In the genomic region with DNA sequence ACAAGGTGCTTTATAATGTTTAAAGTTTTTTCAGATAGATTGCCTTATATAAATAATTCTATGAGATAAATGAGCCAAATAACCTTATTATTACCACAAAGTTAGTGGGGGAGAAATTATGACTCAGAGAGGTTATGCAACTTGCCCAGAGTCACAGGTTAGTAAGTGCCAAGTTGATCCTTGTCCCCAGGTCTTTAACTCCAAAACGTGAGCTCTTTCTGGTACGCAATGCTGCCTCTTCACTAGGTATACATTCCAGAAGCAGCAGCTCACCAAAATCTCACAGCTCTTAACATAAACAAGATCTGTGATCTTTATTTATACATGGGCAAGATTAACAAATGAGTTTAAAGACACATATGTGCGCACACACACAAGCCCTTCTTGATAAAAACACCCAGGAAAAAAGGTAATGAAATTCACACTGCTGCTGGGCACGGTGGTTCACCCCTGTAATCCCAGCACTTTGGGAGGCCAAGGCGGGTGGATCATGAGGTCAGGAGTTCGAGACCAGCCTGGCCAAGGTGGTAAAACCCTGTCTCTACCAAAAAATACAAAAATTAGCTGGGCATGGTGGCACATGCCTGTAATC, we compare ENCODE assay signal across 17 cellular contexts. TPM values are rescaled to one million over a fixed set of nuclear protein-coding genes. Genes with fewer than 3 reads are reported as not detected.
A peak's percentile ranks its signal among the peaks of the same experiment; 100 is the strongest.
DNase-seq lines count a peak whose midpoint lies in the region; ATAC-seq and TF ChIP-seq lines count a peak whose summit lies in the region.
"Had no signal": no experiment of that assay in that cellular context is flagged by ENCODE, and none has a peak within 500 bp of the region (broad histone marks: within the 10 kb centered on the region; RNA-seq: fewer than 3 reads in every experiment).

No MANE protein-coding gene starts in this region.

- H3K36me3 ChIP-seq in brain microvascular endothelial cell (replicated peaks) = peaks cover 4% of the 10 kb centered on the region

- in situ Hi-C loops in brain microvascular endothelial cell (cut with HindIII; ENCODE audit: low pct_ligation_motif_present, low sequenced_read_pairs) = no loop called here

- no peak for ATAC-seq in omental fat pad (ENCODE audit: low FRiP score)
- ATAC-seq in HG03521 (IDR thresholded peaks at IDR 0.05; ENCODE audit: unreplicated experiment) = no peak
- ATAC-seq: activated CD8-positive, alpha-beta memory T cell treated with anti-CD3 and anti-CD28 coated beads, Interleukin-2, amount 10 ng/mL, durations not matched to agents 7 days and 5 days; effector memory CD8-positive, alpha-beta T cell; T-cell had no signal

- TF ChIP-seq CTCF in brain microvascular endothelial cell (IDR thresholded peaks at IDR 0.05; ENCODE audit: low read depth, low read length, missing control alignments) (no peak), omental fat pad (IDR thresholded peaks at IDR 0.05) (no peak)

- H3K27me3 ChIP-seq in brain microvascular endothelial cell (replicated peaks) = no peaks in the 10 kb centered on the region

- H3K27ac ChIP-seq in brain microvascular endothelial cell = no peak overlapping the region
- H3K27ac ChIP-seq: KMS-11, skin epidermis had no signal

- peak; percentile 28 for DNase-seq in HT1080 (ENCODE audit: low read depth)
- peak; percentile 18 for DNase-seq in brain microvascular endothelial cell
- DNase-seq in iris pigment epithelial cell (ENCODE audit: low read depth) = peak; percentile 79
- no peak for DNase-seq in NCI-H2081 treated with DMSO at 0.1 percent for 48 hours (lab: John Stamatoyannopoulos, UW)
- DNase-seq in GDM1 (lab: John Stamatoyannopoulos, UW) = no peak
- no peak for DNase-seq in omental fat pad (ENCODE audit: low spot score)
- DNase-seq: activated CD4-positive, CD25-positive, alpha-beta regulatory T cell treated with anti-CD3 and anti-CD28 coated beads, Interleukin-2, amount 50 U/mL, for 72 hours; activated CD8-positive, alpha-beta memory T cell treated with anti-CD3 and anti-CD28 coated beads, Interleukin-2, amount 10 ng/mL, durations not matched to agents 7 days and 5 days; CD4-positive, alpha-beta T cell; effector memory CD8-positive, alpha-beta T cell; GF-D8; kidney; NCI-H526; T-cell had no signal

- H3K4me3 ChIP-seq in brain microvascular endothelial cell (ENCODE audit: low read depth, low read length) = no peak overlapping the region
- H3K4me3 ChIP-seq: skin epidermis had no signal

RNA-seq across cellular contexts. Expression of gene NR2F2, which starts 59.8 kb away (rescaled TPM):
- total RNA-seq in HT1080 (2014; rRNA removed; shearing (Covaris generic)) = 11.4 and 27.9 TPM in 2 replicates
- 50.5 and 59.0 TPM in 2 replicates for polyA plus RNA-seq in HT1080 (2015; cell fraction: cytosol; rRNA removed)
- 54.7 and 54.8 TPM in 2 replicates for polyA plus RNA-seq in HT1080 (2015; cell fraction: nucleus; rRNA removed)
- total RNA-seq in omental fat pad = 10 to 100 TPM in 3 of 4 donors, 1 to 10 TPM in 1; 8.9 to 41.8 (median 20.1) TPM
- total RNA-seq: activated CD8-positive, alpha-beta memory T cell treated with anti-CD3 and anti-CD28 coated beads, Interleukin-2, amount 10 ng/mL, durations not matched to agents 7 days and 5 days; CD4-positive, alpha-beta T cell had no signal

Comparison
In these comparisons a context has a peak if more than half of its experiments do, and no peak if none do; other contexts are left out.
1. DNase-seq: peak in HT1080 (single experiment), brain microvascular endothelial cell (single experiment) and iris pigment epithelial cell (single experiment); none in NCI-H2081 treated with DMSO at 0.1 percent for 48 hours (single experiment), GDM1 (single experiment) and omental fat pad (single experiment).